Comparison of ENCODE assay signal across 2 cellular contexts in genomic region chr6:28333047-28333446, GRCh38.
TF ChIP-seq lines count a peak whose summit lies in the region.

No MANE protein-coding gene starts in this region.

TF ChIP-seq in HepG2, 621 proteins besides CTCF, POLR2A, EP300 and RAD21:
- TF ChIP-seq XRCC5 (optimal IDR thresholded peaks at IDR 0.05; ENCODE audit: low read length): no peak
- peak; percentile 68 for TF ChIP-seq MAFF (IDR thresholded peaks at IDR 0.05; ENCODE audit: low read depth, low read length)
- peak; percentile 69 to 87 for TF ChIP-seq MAFK (conservative IDR thresholded peaks at IDR 0.05 in 1 of 2, IDR thresholded peaks at IDR 0.05 in 1 of 2; ENCODE audit: low read length in 2 of 2)
- no peak for TF ChIP-seq ARNT (IDR thresholded peaks at IDR 0.05)

TF ChIP-seq in K562, 482 proteins besides CTCF, POLR2A, EP300 and RAD21:
- TF ChIP-seq AFF1 (IDR thresholded peaks at IDR 0.05; ENCODE audit: low read depth in 1 of 2, partially characterized antibody in 2 of 2) (peak in 1 of 2 experiments; percentile 56), NFE2 (IDR thresholded peaks at IDR 0.05; ENCODE audit: low read depth) (peak; percentile 70), MAFG (tag; conservative IDR thresholded peaks at IDR 0.05) (peak; percentile 96), JUND (IDR thresholded peaks at IDR 0.05; ENCODE audit: borderline replicate concordance, low read depth, low read length) (0 out of 2 replicates have a peak, but pooled peaks have one; percentile 31), JUND (tag; IDR thresholded peaks at IDR 0.05; ENCODE audit: borderline replicate concordance, low read depth, low read length) (peak; percentile 40; the same call in 1 of the 3 replicates), ETV6 (IDR thresholded peaks at IDR 0.05; ENCODE audit: borderline replicate concordance in 1 of 2, low read depth in 2 of 2, low read length in 1 of 2) (no peak), ETV6 (CRISPR knock-in tag; IDR thresholded peaks at IDR 0.05; ENCODE audit: borderline replicate concordance) (no peak), C11orf30 (IDR thresholded peaks at IDR 0.05; ENCODE audit: low read depth) (peak; percentile 99), SMARCE1 (IDR thresholded peaks at IDR 0.05) (0 out of 2 replicates have a peak, but pooled peaks have one; percentile 13), SPI1 (IDR thresholded peaks at IDR 0.05; ENCODE audit: borderline replicate concordance, low read depth, low read length) (no peak), MAFK (IDR thresholded peaks at IDR 0.05; ENCODE audit: low read length) (peak; percentile 96), SMARCA4 (IDR thresholded peaks at IDR 0.05) (0 out of 2 replicates have a peak, but pooled peaks have one; percentile 10), DEAF1 (CRISPR knock-in tag; IDR thresholded peaks at IDR 0.05) (0 out of 2 replicates have a peak, but pooled peaks have one; percentile 15), GATAD2A (IDR thresholded peaks at IDR 0.05) (peak; percentile 17; the same call in 1 of the 2 replicates), ATF6 (CRISPR knock-in tag; IDR thresholded peaks at IDR 0.05) (0 out of 2 replicates have a peak, but pooled peaks have one; percentile 29), STAT5B (CRISPR knock-in tag; IDR thresholded peaks at IDR 0.05) (no peak), ZNF316 (IDR thresholded peaks at IDR 0.05) (peak; percentile 99), BACH1 (tag; IDR thresholded peaks at IDR 0.05) (0 out of 2 replicates have a peak, but pooled peaks have one; percentile 64), HMBOX1 (IDR thresholded peaks at IDR 0.05) (peak; percentile 97), E2F1 (CRISPR knock-in tag; IDR thresholded peaks at IDR 0.05) (no peak), ZNF830 (CRISPR knock-in tag; IDR thresholded peaks at IDR 0.05) (no peak), CHD1 (IDR thresholded peaks at IDR 0.05; ENCODE audit: low read length) (no peak), ZNF589 (CRISPR knock-in tag; IDR thresholded peaks at IDR 0.05; ENCODE audit: low read depth) (0 out of 2 replicates have a peak, but pooled peaks have one; percentile 27), KAT7 (CRISPR knock-in tag; IDR thresholded peaks at IDR 0.05; ENCODE audit: borderline replicate concordance) (0 out of 2 replicates have a peak, but pooled peaks have one; percentile 28), DPF2 (IDR thresholded peaks at IDR 0.05) (peak; percentile 45; the same call in 1 of the 2 replicates), CBFA2T2 (conservative IDR thresholded peaks at IDR 0.05) (0 out of 2 replicates have a peak, but pooled peaks have one; percentile 7), MAFF (IDR thresholded peaks at IDR 0.05; ENCODE audit: low read length) (peak; percentile 96)
